In the genomic region with DNA sequence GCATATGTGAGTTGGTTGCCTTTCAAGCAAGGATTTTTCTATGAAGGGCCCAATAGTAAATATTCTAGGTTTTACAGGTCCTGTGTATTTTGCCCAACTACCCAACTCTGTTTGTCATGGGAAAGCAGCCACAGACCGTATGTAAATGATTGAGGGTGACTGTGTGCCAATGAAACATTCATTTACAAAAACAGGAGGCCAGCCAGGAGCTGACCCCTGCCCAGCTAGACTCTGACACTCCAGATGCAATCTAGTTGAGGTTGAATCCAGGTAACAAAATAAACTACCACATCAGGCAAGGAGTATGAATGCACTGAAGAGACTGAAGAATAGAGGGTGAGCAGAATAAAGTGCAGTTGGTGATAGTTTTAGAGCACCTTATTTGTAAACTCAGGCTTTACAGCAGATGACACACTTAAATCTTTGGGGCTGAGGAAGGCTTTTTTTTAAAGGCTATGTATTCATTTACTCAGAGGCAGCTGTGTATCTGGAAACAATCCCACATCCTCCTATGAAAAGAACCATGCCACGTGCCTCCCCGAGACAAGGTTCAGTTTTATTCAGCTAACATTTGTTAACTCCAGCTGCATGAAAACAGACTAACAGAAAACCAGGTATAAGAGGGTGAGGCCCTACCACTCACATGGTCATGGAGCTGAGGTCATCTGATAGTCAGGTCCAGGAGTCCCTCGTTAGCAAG, we compare ENCODE assay signal across 16 cellular contexts.
DNase-seq lines count a peak whose midpoint lies in the region; ATAC-seq, FAIRE-seq and TF ChIP-seq lines count a peak whose summit lies in the region.
"Had no signal": no experiment of that assay in that cellular context is flagged by ENCODE, and none has a peak within 500 bp of the region (broad histone marks: within the 10 kb centered on the region; RNA-seq: fewer than 3 reads in every experiment).

No MANE protein-coding gene starts in this region.

- FAIRE-seq in HepG2 (lab: Jason Lieb, UNC) (no peak), GM12878 (lab: Jason Lieb, UNC) (no peak)
- FAIRE-seq: D721Med had no signal

- H4K20me1 ChIP-seq in HepG2 (ENCODE audit: insufficient read depth, low read length), result no peaks in the 10 kb centered on the region
- H4K20me1 ChIP-seq in GM12878 (ENCODE audit: control insufficient read depth, insufficient read depth), result no peaks in the 10 kb centered on the region

- intact Hi-C loops in HepG2 (cut with micrococcal nuclease; ENCODE audit: unreplicated experiment) (loop anchor here (5.0 kb wide), 1 partner anchor 234 kb away; no protein-coding TSS in a partner anchor), GM12878 (cut with micrococcal nuclease; ENCODE audit: unreplicated experiment) (no loop called here), right lobe of liver (cut with DNase I) (no loop called here), transverse colon (cut with DNase I; ENCODE audit: low total_unique reads) (no loop called here)

- RAD21 ChIA-PET in GM12878 (lab: Charles Lee; ENCODE audit: unreplicated experiment), result interaction anchor here (4.5 kb wide), 1 partner anchor 163 kb away, joined by 28 read pairs; no protein-coding TSS in a partner anchor

- H3K4me1 ChIP-seq in liver (ENCODE audit: control insufficient read depth in 4 of 4, insufficient read depth in 4 of 4, low read length in 3 of 4) (peaks cover 11 to 37% (median 22%) of the 10 kb centered on the region in 4 donors), HepG2 (ENCODE audit: insufficient read depth, low read length) (no peaks in the 10 kb centered on the region), GM12878 (ENCODE audit: control insufficient read depth, insufficient read depth, low read length) (no peaks in the 10 kb centered on the region), right lobe of liver (peaks cover 0 to 40% (median 16%) of the 10 kb centered on the region in 4 donors), transverse colon (peaks cover 0 to 29% (median 3%) of the 10 kb centered on the region in 4 donors)
- H3K4me1 ChIP-seq: suprapubic skin had no signal

- H3K36me3 ChIP-seq in liver (ENCODE audit: control insufficient read depth in 4 of 4, insufficient read depth in 3 of 4, low read depth in 1 of 4, low read length in 3 of 4) (peaks cover 0 to 6% (median 0%) of the 10 kb centered on the region in 4 donors), HepG2 (replicated peaks in 1 of 2; ENCODE audit: control insufficient read depth in 1 of 2, insufficient read depth in 2 of 2, low read length in 2 of 2) (no peaks in the 10 kb centered on the region), GM12878 (ENCODE audit: control insufficient read depth in 2 of 2, insufficient read depth in 2 of 2, low read length in 1 of 2) (no peaks in the 10 kb centered on the region; a peak in 1 of 4 replicates), right lobe of liver (peaks cover 0 to 1% (median 0%) of the 10 kb centered on the region in 4 donors), transverse colon (no peaks in the 10 kb centered on the region), MG63 (no peaks in the 10 kb centered on the region)
- H3K36me3 ChIP-seq: esophagus squamous epithelium, suprapubic skin had no signal

- POLR2A ChIA-PET in HepG2 (lab: Yijun Ruan, JAX), result no interaction called here
- POLR2A ChIA-PET in GM12878 (lab: Charles Lee), result no interaction called here

- H3K9ac ChIP-seq in liver (ENCODE audit: low read depth in 1 of 2, low read length in 2 of 2) (peak overlapping the region in 1 of 2 donors; percentile 52), HepG2 (ENCODE audit: insufficient read depth, low read depth, low read length) (no peak overlapping the region), GM12878 (ENCODE audit: control insufficient read depth, insufficient read depth, low read length) (no peak overlapping the region)

- H3K4me3 ChIP-seq in liver (ENCODE audit: low read depth in 1 of 3, low read length in 3 of 3) (no peak overlapping the region), HepG2 (replicated peaks in 1 of 3; ENCODE audit: insufficient read depth in 1 of 3, low read depth in 2 of 3, low read length in 3 of 3) (no peak overlapping the region), GM12878 (no peak overlapping the region), right lobe of liver (no peak overlapping the region), transverse colon (no peak overlapping the region), MG63 (no peak overlapping the region)
- H3K4me3 ChIP-seq: dorsolateral prefrontal cortex, esophagus squamous epithelium, suprapubic skin had no signal

- SMC1A ChIA-PET in GM12878 (lab: Charles Lee; ENCODE audit: uncharacterized antibody, unreplicated experiment), result interaction anchor here (0.9 to 6.2 kb wide), 13 partner anchors 8 to 437 kb away, joined by 3 to 63 read pairs (median 3); no protein-coding TSS in a partner anchor

- WGBS in liver, result 20% methylated on average over 4 of the region's 4 CpGs
- WGBS in HepG2 (ENCODE audit: low lambda C conversion rate), result 0% methylated on average over 4 of the region's 4 CpGs
- WGBS in GM12878 (ENCODE audit: insufficient coverage, insufficient replicate concordance, low lambda C conversion rate, missing lambda C conversion rate), result 53% methylated on average over 4 of the region's 4 CpGs
- 22% methylated on average over 4 of the region's 4 CpGs for WGBS in right lobe of liver (ENCODE audit: insufficient coverage, low coverage, low lambda C conversion rate, missing lambda C conversion rate)
- whole genome bisulfite sequencing in transverse colon (ENCODE audit: low coverage in 1 of 2), 2 donors, result 29 to 34% methylated on average over 3 to 4 of the region's 4 CpGs

- TF ChIP-seq POLR2A in HepG2 (IDR thresholded peaks at IDR 0.05; ENCODE audit: insufficient read depth in 1 of 2, low read depth in 2 of 2, low read length in 2 of 2), result no peak
- no peak for TF ChIP-seq POLR2A in GM12878 (IDR thresholded peaks at IDR 0.05; ENCODE audit: low read depth, low read length)
- no peak for TF ChIP-seq POLR2A in right lobe of liver (IDR thresholded peaks at IDR 0.05)
- no peak for TF ChIP-seq POLR2A in transverse colon (IDR thresholded peaks at IDR 0.05)

- BruUV-seq in HepG2 (replicated peaks; lab: Mats Ljungman, UMichigan), result no TSS peak
- no TSS peak for BruUV-seq in GM12878 (replicated peaks; lab: Mats Ljungman, UMichigan)

- H3K27ac ChIP-seq in liver (ENCODE audit: low read depth in 1 of 2, low read length in 2 of 2) (peak overlapping the region; percentile 87 to 91), HepG2 (ENCODE audit: extremely low read length, insufficient read depth, low read length) (no peak overlapping the region), GM12878 (ENCODE audit: control insufficient read depth, insufficient read depth) (no peak overlapping the region), right lobe of liver (peak overlapping the region; percentile 49 to 89 (median 80)), transverse colon (peak overlapping the region; percentile 26 to 45 (median 34))
- H3K27ac ChIP-seq: esophagus squamous epithelium, suprapubic skin had no signal

- H3K9me3 ChIP-seq in liver (ENCODE audit: control insufficient read depth in 4 of 4, low read length in 3 of 4) (no peaks in the 10 kb centered on the region), HepG2 (ENCODE audit: low read length) (no peaks in the 10 kb centered on the region), GM12878 (replicated peaks; ENCODE audit: control insufficient read depth, insufficient read depth, low read length) (no peaks in the 10 kb centered on the region), right lobe of liver (no peaks in the 10 kb centered on the region), transverse colon (no peaks in the 10 kb centered on the region), MG63 (no peaks in the 10 kb centered on the region)
- H3K9me3 ChIP-seq: esophagus squamous epithelium, suprapubic skin had no signal

- H2AFZ ChIP-seq in HepG2 (ENCODE audit: low read length) (no peak overlapping the region), GM12878 (ENCODE audit: control insufficient read depth, low read depth, low read length) (no peak overlapping the region)

- TF ChIP-seq RAD21 in liver (IDR thresholded peaks at IDR 0.05) (peak; percentile 13 to 49), HepG2 (CRISPR knock-in tag; IDR thresholded peaks at IDR 0.05) (no peak), GM12878 (IDR thresholded peaks at IDR 0.05; ENCODE audit: insufficient read depth, low read depth, low read length) (no peak)

- TF ChIP-seq EP300 in HepG2 (IDR thresholded peaks at IDR 0.05; ENCODE audit: low read depth in 2 of 2, low read length in 2 of 2), result no peak
- TF ChIP-seq EP300 in HepG2 (CRISPR knock-in tag; IDR thresholded peaks at IDR 0.05; ENCODE audit: borderline replicate concordance), result no peak
- no peak for TF ChIP-seq EP300 in GM12878 (IDR thresholded peaks at IDR 0.05; ENCODE audit: borderline replicate concordance in 1 of 2, control insufficient read depth in 1 of 2, low read depth in 2 of 2, low read length in 2 of 2)
- no peak for TF ChIP-seq EP300 in transverse colon (IDR thresholded peaks at IDR 0.05; ENCODE audit: low read depth)

- in situ Hi-C loops in HepG2 (cut with HindIII; ENCODE audit: extremely low pct_ligation_motif_present, low pct_unique_long_range_greater_than_20kb), result loop anchor here (10.0 kb wide), 1 partner anchor 236 kb away; no protein-coding TSS in a partner anchor
- in situ Hi-C loops in GM12878 (cut with MboI), result no loop called here
- in situ Hi-C loops in transverse colon (cut with MboI; ENCODE audit: low pct_ligation_motif_present in 1 of 4, low pct_unique_long_range_greater_than_20kb in 1 of 4, low sequenced_read_pairs in 3 of 4), result no loop called here

- H3K27me3 ChIP-seq in liver (ENCODE audit: control insufficient read depth in 4 of 4, insufficient read depth in 4 of 4, low read length in 3 of 4) (no peaks in the 10 kb centered on the region), HepG2 (ENCODE audit: control insufficient read depth in 1 of 2, insufficient read depth in 2 of 2, low read length in 2 of 2) (no peaks in the 10 kb centered on the region; a peak in 1 of 5 replicates), GM12878 (replicated peaks in 1 of 2; ENCODE audit: control insufficient read depth in 2 of 2, insufficient read depth in 2 of 2, low read length in 1 of 2) (no peaks in the 10 kb centered on the region), right lobe of liver (no peaks in the 10 kb centered on the region), transverse colon (no peaks in the 10 kb centered on the region), MG63 (no peaks in the 10 kb centered on the region)
- H3K27me3 ChIP-seq: dorsolateral prefrontal cortex, esophagus squamous epithelium, suprapubic skin had no signal

- no peaks in the 10 kb centered on the region for H3K79me2 ChIP-seq in HepG2 (ENCODE audit: insufficient read depth, low read length)
- H3K79me2 ChIP-seq in GM12878 (ENCODE audit: control insufficient read depth, insufficient read depth, low read length), result no peaks in the 10 kb centered on the region

- TF ChIP-seq CTCF in liver (IDR thresholded peaks at IDR 0.05; ENCODE audit: low read depth, low read length, missing input control), result no peak
- TF ChIP-seq CTCF in HepG2 (CRISPR knock-in tag; IDR thresholded peaks at IDR 0.05), result no peak
- TF ChIP-seq CTCF in GM12878 (IDR thresholded peaks at IDR 0.05 in 2 of 3, conservative IDR thresholded peaks at IDR 0.05 in 1 of 3; ENCODE audit: control insufficient read depth in 2 of 3, extremely low read depth in 1 of 3, insufficient read depth in 1 of 3, low read depth in 3 of 3, low read length in 3 of 3), result no peak
- TF ChIP-seq CTCF in right lobe of liver (IDR thresholded peaks at IDR 0.05), result no peak
- no peak for TF ChIP-seq CTCF in transverse colon (IDR thresholded peaks at IDR 0.05)

- DNase-seq in HepG2 (ENCODE audit: low spot score) (no peak), GM12878 (ENCODE audit: low read depth, low spot score) (no peak), right lobe of liver (peak in 1 of 3 donors; percentile 61), transverse colon (no peak), MG63 (no peak), NCI-H128 (lab: John Stamatoyannopoulos, UW; ENCODE audit: unreplicated experiment) (no peak), SK-N-DZ (ENCODE audit: low spot score) (no peak)
- DNase-seq: activated effector memory CD4-positive, alpha-beta T cell treated with anti-CD3 and anti-CD28 coated beads, Interleukin-2, amount 50 U/mL, for 16 hours; dorsolateral prefrontal cortex; esophagus squamous epithelium; NCI-H1417 treated with DMSO at 0.1 percent for 48 hours; NCI-H510A treated with DMSO at 0.1 percent for 48 hours had no signal

- CTCF ChIA-PET in HepG2 (lab: Yijun Ruan, JAX; ENCODE audit: low intra/inter-chr PET ratio, low total read pairs), result no interaction called here
- CTCF ChIA-PET in GM12878 (lab: Yijun Ruan, JAX), result interaction anchor here (0.8 to 5.9 kb wide), 11 partner anchors 8 to 233 kb away, joined by 3 to 111 read pairs (median 5); no protein-coding TSS in a partner anchor

- H3K4me2 ChIP-seq in HepG2 (ENCODE audit: low read depth, low read length), result no peak overlapping the region
- H3K4me2 ChIP-seq in GM12878 (ENCODE audit: control insufficient read depth, insufficient read depth), result no peak overlapping the region

- ATAC-seq in HepG2, result no peak
- ATAC-seq in GM12878, result no peak
- peak; percentile 61 to 83 (median 79) for ATAC-seq in right lobe of liver
- ATAC-seq: Panc1 had no signal

Comparison
In these comparisons a context has a peak if more than half of its experiments do, and no peak if none do; other contexts are left out.
1. H3K27ac ChIP-seq: peak in liver (2 of 2), right lobe of liver (3 of 3) and transverse colon (4 of 4); none in HepG2 (single experiment) and GM12878 (single experiment).
2. ATAC-seq: peak in right lobe of liver (4 of 4); none in HepG2 (single experiment) and GM12878 (single experiment).